ENCODE assay signal across 11 cellular contexts in the genomic region with DNA sequence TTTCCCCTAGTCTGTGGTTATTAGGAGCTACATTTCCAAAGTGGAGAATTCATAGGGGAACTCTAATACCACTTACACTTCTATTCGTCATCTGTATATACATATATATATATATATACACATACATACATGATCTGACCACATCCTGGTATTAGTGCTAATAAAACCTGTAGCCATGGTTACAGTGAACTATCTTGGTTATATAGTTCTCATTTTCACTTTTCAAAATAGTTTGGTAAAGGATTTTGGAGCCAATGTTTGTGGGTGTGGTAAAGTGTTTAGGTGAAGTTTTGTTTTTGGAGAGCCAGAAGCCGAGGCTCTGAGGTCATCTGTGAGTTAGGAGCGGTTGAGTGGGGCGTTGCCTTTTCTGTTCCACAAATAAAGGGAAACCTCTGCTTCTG. TPM values are rescaled to one million over a fixed set of nuclear protein-coding genes. Genes with fewer than 3 reads are reported as not detected.
DNase-seq lines count a peak whose midpoint lies in the region; ATAC-seq and TF ChIP-seq lines count a peak whose summit lies in the region.
"Had no signal": no experiment of that assay in that cellular context is flagged by ENCODE, and none has a peak within 500 bp of the region (broad histone marks: within the 10 kb centered on the region; RNA-seq: fewer than 3 reads in every experiment).

No MANE protein-coding gene starts in this region.

- DNase-seq in CD4-positive, CD25-positive, alpha-beta regulatory T cell = peak in 1 of 3 donors; percentile 53
- DNase-seq in Calu3 = no peak
- no peak for DNase-seq in NCI-H1436 (lab: John Stamatoyannopoulos, UW)
- DNase-seq in T-helper 2 cell = no peak
- DNase-seq in tibial artery = no peak
- DNase-seq: stimulated activated CD4-positive, alpha-beta T cell treated with anti-CD3 and anti-CD28 coated beads, Interleukin-12 subunit alpha, Interleukin-12 subunit beta, amount 100 ng/mL, for 4 hours had no signal

- no peaks in the 10 kb centered on the region for H3K9me3 ChIP-seq in CD4-positive, CD25-positive, alpha-beta regulatory T cell (ENCODE audit: control insufficient read depth in 2 of 2, low read length in 2 of 2)
- no peaks in the 10 kb centered on the region for H3K9me3 ChIP-seq in tibial artery

- H3K4me3 ChIP-seq in CD4-positive, CD25-positive, alpha-beta regulatory T cell (ENCODE audit: low read depth, low read length) = peak overlapping the region; percentile 29
- H3K4me3 ChIP-seq in tibial artery = no peak overlapping the region

- TF ChIP-seq CTCF in Calu3 (IDR thresholded peaks at IDR 0.05; ENCODE audit: unreplicated experiment) (no peak), tibial artery (IDR thresholded peaks at IDR 0.05) (no peak)

- H3K4me1 Mint-ChIP-seq in CD4-positive, CD25-positive, alpha-beta regulatory T cell = peaks cover 37 to 94% (median 72%) of the 10 kb centered on the region in 4 donors
- peaks cover 27% of the 10 kb centered on the region for H3K4me1 Mint-ChIP-seq in Calu3 (ENCODE audit: low read depth, unreplicated experiment)

- H3K27ac Mint-ChIP-seq in CD4-positive, CD25-positive, alpha-beta regulatory T cell = peak overlapping the region; percentile 48 to 87 (median 85)
- no peak overlapping the region for H3K27ac Mint-ChIP-seq in Calu3 (ENCODE audit: unreplicated experiment)

- no peaks in the 10 kb centered on the region for H3K27me3 ChIP-seq in CD4-positive, CD25-positive, alpha-beta regulatory T cell (ENCODE audit: control insufficient read depth, insufficient read depth, low read length)
- no peaks in the 10 kb centered on the region for H3K27me3 ChIP-seq in tibial artery

- peaks cover 45% of the 10 kb centered on the region for H3K4me1 ChIP-seq in CD4-positive, CD25-positive, alpha-beta regulatory T cell (ENCODE audit: control insufficient read depth, insufficient read depth, low read length, poor library complexity, severe bottlenecking)
- H3K4me1 ChIP-seq in tibial artery = peaks cover 0 to under 1% (median 0%) of the 10 kb centered on the region in 4 donors

- BruUV-seq in Calu3 (replicated peaks; lab: Mats Ljungman, UMichigan) = no TSS peak

- peak overlapping the region; percentile 51 for H3K27ac ChIP-seq in CD4-positive, CD25-positive, alpha-beta regulatory T cell (ENCODE audit: insufficient read depth, low read length, poor library complexity, severe bottlenecking)
- H3K27ac ChIP-seq in tibial artery = no peak overlapping the region

- CTCF ChIA-PET in Calu3 (lab: Charles Lee) = no interaction called here

- peak overlapping the region; percentile 72 to 77 (median 75) for H3K4me3 Mint-ChIP-seq in CD4-positive, CD25-positive, alpha-beta regulatory T cell
- no peak overlapping the region for H3K4me3 Mint-ChIP-seq in Calu3 (ENCODE audit: low read depth, unreplicated experiment)

- peaks cover 70% of the 10 kb centered on the region for H3K36me3 ChIP-seq in CD4-positive, CD25-positive, alpha-beta regulatory T cell (ENCODE audit: control insufficient read depth, insufficient read depth, low read length)
- peaks cover 11 to 32% (median 14%) of the 10 kb centered on the region in 3 donors for H3K36me3 ChIP-seq in tibial artery

- peaks cover 0 to 1% (median 0%) of the 10 kb centered on the region in 7 donors for H3K9me3 Mint-ChIP-seq in CD4-positive, CD25-positive, alpha-beta regulatory T cell
- H3K9me3 Mint-ChIP-seq in Calu3 (ENCODE audit: low read depth, unreplicated experiment) = no peaks in the 10 kb centered on the region

- peak in 1 of 2 donors; percentile 50 for ATAC-seq in CD4-positive, CD25-positive, alpha-beta regulatory T cell (ENCODE audit: low read depth in 2 of 2)
- ATAC-seq in GM19035 (IDR thresholded peaks at IDR 0.05; ENCODE audit: unreplicated experiment) (peak; percentile 66), HG02759 (IDR thresholded peaks at IDR 0.05; ENCODE audit: unreplicated experiment) (peak; percentile 73), HG03558 (IDR thresholded peaks at IDR 0.05; ENCODE audit: extremely low read depth, unreplicated experiment) (peak; percentile 73)

- intact Hi-C loops in Calu3 (cut with micrococcal nuclease; ENCODE audit: unreplicated experiment) (no loop called here), tibial artery (cut with DNase I; ENCODE audit: low total_unique reads) (no loop called here)

- H3K27me3 Mint-ChIP-seq in CD4-positive, CD25-positive, alpha-beta regulatory T cell = no peaks in the 10 kb centered on the region
- H3K27me3 Mint-ChIP-seq in Calu3 (ENCODE audit: unreplicated experiment) = no peaks in the 10 kb centered on the region

- peaks cover 69% of the 10 kb centered on the region for H3K36me3 Mint-ChIP-seq in CD4-positive, CD25-positive, alpha-beta regulatory T cell
- H3K36me3 Mint-ChIP-seq in Calu3 (ENCODE audit: insufficient read depth, unreplicated experiment) = no peaks in the 10 kb centered on the region

RNA-seq across cellular contexts. Expression of a gene that starts 17.9 kb away (rescaled TPM):
- total RNA-seq in CD4-positive, CD25-positive, alpha-beta regulatory T cell = 50.1 TPM
- polyA plus RNA-seq in CD4-positive, CD25-positive, alpha-beta regulatory T cell = 10 to 100 TPM; 53.1 to 63.3 (median 57.1) TPM
- total RNA-seq in Calu3 (2022) = 24.3 and 33.4 TPM in 2 replicates
- polyA plus RNA-seq: AG04450, neural cell had no signal
